30 cellular contexts compared by ENCODE assay signal in the genomic region with DNA sequence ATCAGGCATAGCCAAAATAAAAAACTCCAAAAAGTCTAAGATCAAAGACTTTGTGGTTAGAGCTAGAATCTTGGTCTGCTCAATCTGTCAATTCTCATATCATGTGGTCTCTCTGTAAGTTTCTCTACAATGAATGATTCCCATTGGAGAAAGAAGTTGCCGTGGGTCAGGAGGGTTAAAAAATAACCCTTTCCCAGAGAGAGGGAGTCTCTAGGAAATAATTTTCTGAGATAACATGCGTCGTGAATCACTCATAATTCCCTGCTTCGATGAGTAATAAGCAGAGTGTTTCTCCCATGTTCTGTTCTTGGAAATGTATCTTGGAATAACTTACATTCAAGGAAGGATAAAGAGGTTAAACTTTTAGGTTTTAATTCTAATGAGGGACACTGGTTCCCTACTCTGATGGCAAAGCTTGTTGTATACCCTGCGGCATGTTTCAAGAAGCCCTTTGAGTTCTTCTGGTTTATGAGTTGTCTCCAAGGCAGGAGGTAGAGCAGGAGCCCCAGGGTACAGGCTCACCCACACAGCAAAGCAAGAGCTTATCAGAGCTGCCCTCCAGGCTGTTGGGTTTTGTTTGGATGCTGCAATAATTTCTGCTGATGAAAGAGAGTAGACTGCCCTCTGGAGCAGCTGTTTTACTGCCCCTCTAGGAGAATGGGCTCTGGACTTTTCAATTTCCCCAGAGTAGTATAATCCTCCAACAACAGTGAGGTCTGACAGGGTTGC.
A peak's percentile ranks its signal among the peaks of the same experiment; 100 is the strongest.
DNase-seq lines count a peak whose midpoint lies in the region; ATAC-seq, FAIRE-seq and TF ChIP-seq lines count a peak whose summit lies in the region.
"Had no signal": no experiment of that assay in that cellular context is flagged by ENCODE, and none has a peak within 500 bp of the region (broad histone marks: within the 10 kb centered on the region; RNA-seq: fewer than 3 reads in every experiment).

No MANE protein-coding gene starts in this region.

- H3K27ac Mint-ChIP-seq in activated T-cell treated with anti-CD3 and anti-CD28 coated beads, Interleukin-2, amount 50 U/mL, for 72 hours = no peak overlapping the region
- H3K27ac Mint-ChIP-seq: CD4-positive, alpha-beta T cell; GM23338; nephron progenitor cell; stimulated activated naive B cell treated with anti-CD40 and anti-IgM and Interleukin-4, amounts not matched to agents 10 μg/mL and 1 μg/mL and 100 μg/mL, for 72 hours; T-helper 2 cell treated with Interferon-gamma antibody and Interleukin-4, amounts not matched to agents 5 μg/mL and 100 μg/mL, for 36 hours had no signal

- peak overlapping the region; percentile 35 for H3K27ac ChIP-seq in left ventricle myocardium inferior (replicated peaks)
- H3K27ac ChIP-seq in right atrium auricular region = no peak overlapping the region
- H3K27ac ChIP-seq: HL-60, right lobe of liver, uterus, VCaP had no signal

- H3K9me3 Mint-ChIP-seq in activated T-cell treated with anti-CD3 and anti-CD28 coated beads, Interleukin-2, amount 50 U/mL, for 72 hours = no peaks in the 10 kb centered on the region
- H3K9me3 Mint-ChIP-seq: CD4-positive, alpha-beta T cell; GM23338; T-helper 2 cell treated with Interferon-gamma antibody and Interleukin-4, amounts not matched to agents 5 μg/mL and 100 μg/mL, for 36 hours had no signal

- no peak for DNase-seq in left ventricle myocardium inferior
- DNase-seq in right atrium auricular region (ENCODE audit: low spot score) = no peak
- DNase-seq in RCC 7860 (ENCODE audit: low spot score) = peak; percentile 59
- DNase-seq in islet precursor cell = peak; percentile 85
- DNase-seq in stimulated activated CD4-positive, alpha-beta T cell treated with anti-CD3 and anti-CD28 coated beads, Interleukin-2, amount 100 ng/mL, for 24 hours = no peak
- no peak for DNase-seq in NCI-H2196 (lab: John Stamatoyannopoulos, UW; ENCODE audit: unreplicated experiment)
- DNase-seq in activated T-cell treated with anti-CD3 and anti-CD28 coated beads, Interleukin-2, amount 50 U/mL, for 72 hours = no peak
- no peak for DNase-seq in NCI-H187 (lab: John Stamatoyannopoulos, UW)
- DNase-seq: activated CD4-positive, alpha-beta T cell treated with anti-CD3 and anti-CD28 coated beads for 4 hours; activated gamma-delta T cell; activated T-cell treated with anti-CD3 and anti-CD28 coated beads for 4 hours; CD4-positive, alpha-beta T cell; DMS 273 treated with DMSO at 0.1 percent for 48 hours; dorsolateral prefrontal cortex; Kasumi-1; kidney; NCI-H1048; NCI-H2029; nephron progenitor cell; posterior cingulate gyrus; right lobe of liver; Right ventricle myocardium superior; stimulated activated naive B cell treated with anti-CD40 and anti-IgM and Interleukin-4, amounts not matched to agents 10 μg/mL and 1 μg/mL and 100 μg/mL, for 72 hours; uterus had no signal

- H3K27me3 ChIP-seq in left ventricle myocardium inferior (ENCODE audit: low read depth) (no peaks in the 10 kb centered on the region), right atrium auricular region (no peaks in the 10 kb centered on the region)
- H3K27me3 ChIP-seq: dorsolateral prefrontal cortex, right lobe of liver, uterus had no signal

- FAIRE-seq in RCC 7860 (lab: Jason Lieb, UNC) = peak; percentile 89
- FAIRE-seq: A204.1, kidney had no signal

- H3K4me1 ChIP-seq in left ventricle myocardium inferior = peaks cover 16% of the 10 kb centered on the region
- peaks cover 0 to 12% of the 10 kb centered on the region in 2 donors for H3K4me1 ChIP-seq in right atrium auricular region
- H3K4me1 ChIP-seq: right lobe of liver, uterus had no signal

- ATAC-seq in activated T-cell treated with anti-CD3 and anti-CD28 coated beads, Interleukin-2, amount 50 U/mL, for 72 hours (replicated peaks in 1 of 2) = no peak
- ATAC-seq: right lobe of liver; stimulated activated naive B cell treated with anti-CD40 and anti-IgM and Interleukin-4, amounts not matched to agents 10 μg/mL and 1 μg/mL and 100 μg/mL, for 72 hours had no signal

- no peaks in the 10 kb centered on the region for H3K4me1 Mint-ChIP-seq in activated T-cell treated with anti-CD3 and anti-CD28 coated beads, Interleukin-2, amount 50 U/mL, for 72 hours (ENCODE audit: low read depth)
- H3K4me1 Mint-ChIP-seq: stimulated activated naive B cell treated with anti-CD40 and anti-IgM and Interleukin-4, amounts not matched to agents 10 μg/mL and 1 μg/mL and 100 μg/mL, for 72 hours had no signal

- intact Hi-C loops in left ventricle myocardium inferior (cut with micrococcal nuclease) = no loop called here

- TF ChIP-seq CTCF in left ventricle myocardium inferior (IDR thresholded peaks at IDR 0.05; ENCODE audit: borderline replicate concordance) (no peak), right atrium auricular region (IDR thresholded peaks at IDR 0.05) (no peak)

- H3K9me3 ChIP-seq in left ventricle myocardium inferior (replicated peaks) = no peaks in the 10 kb centered on the region
- H3K9me3 ChIP-seq in right atrium auricular region = no peaks in the 10 kb centered on the region
- H3K9me3 ChIP-seq: right lobe of liver, uterus had no signal

- H3K36me3 ChIP-seq in left ventricle myocardium inferior (no peaks in the 10 kb centered on the region), right atrium auricular region (no peaks in the 10 kb centered on the region)
- H3K36me3 ChIP-seq: right lobe of liver, uterus had no signal

- H3K4me3 ChIP-seq in left ventricle myocardium inferior = no peak overlapping the region
- H3K4me3 ChIP-seq in right atrium auricular region = no peak overlapping the region
- H3K4me3 ChIP-seq: GM23338, lung, right lobe of liver, uterus had no signal

- no peaks in the 10 kb centered on the region for H3K36me3 Mint-ChIP-seq in activated T-cell treated with anti-CD3 and anti-CD28 coated beads, Interleukin-2, amount 50 U/mL, for 72 hours (ENCODE audit: insufficient read depth in 2 of 2)
- H3K36me3 Mint-ChIP-seq: stimulated activated naive B cell treated with anti-CD40 and anti-IgM and Interleukin-4, amounts not matched to agents 10 μg/mL and 1 μg/mL and 100 μg/mL, for 72 hours had no signal

- H3K27me3 Mint-ChIP-seq in activated T-cell treated with anti-CD3 and anti-CD28 coated beads, Interleukin-2, amount 50 U/mL, for 72 hours (ENCODE audit: low read depth) = no peaks in the 10 kb centered on the region
- H3K27me3 Mint-ChIP-seq: CD4-positive, alpha-beta T cell had no signal

- H3K4me3 Mint-ChIP-seq in activated T-cell treated with anti-CD3 and anti-CD28 coated beads, Interleukin-2, amount 50 U/mL, for 72 hours = no peak overlapping the region
- H3K4me3 Mint-ChIP-seq: CD4-positive, alpha-beta T cell; GM23338; nephron progenitor cell; stimulated activated naive B cell treated with anti-CD40 and anti-IgM and Interleukin-4, amounts not matched to agents 10 μg/mL and 1 μg/mL and 100 μg/mL, for 72 hours; T-helper 2 cell treated with Interferon-gamma antibody and Interleukin-4, amounts not matched to agents 5 μg/mL and 100 μg/mL, for 36 hours had no signal

Comparison
In these comparisons a context has a peak if more than half of its experiments do, and no peak if none do; other contexts are left out.
1. DNase-seq: peak in RCC 7860 (single experiment) and islet precursor cell (single experiment); none in left ventricle myocardium inferior (single experiment), right atrium auricular region (single experiment), stimulated activated CD4-positive, alpha-beta T cell treated with anti-CD3 and anti-CD28 coated beads, Interleukin-2, amount 100 ng/mL, for 24 hours (0 of 2), NCI-H2196 (single experiment), activated T-cell treated with anti-CD3 and anti-CD28 coated beads, Interleukin-2, amount 50 U/mL, for 72 hours (0 of 2) and NCI-H187 (0 of 2).